Comparison of ENCODE assay signal across 8 cellular contexts in the genomic region with DNA sequence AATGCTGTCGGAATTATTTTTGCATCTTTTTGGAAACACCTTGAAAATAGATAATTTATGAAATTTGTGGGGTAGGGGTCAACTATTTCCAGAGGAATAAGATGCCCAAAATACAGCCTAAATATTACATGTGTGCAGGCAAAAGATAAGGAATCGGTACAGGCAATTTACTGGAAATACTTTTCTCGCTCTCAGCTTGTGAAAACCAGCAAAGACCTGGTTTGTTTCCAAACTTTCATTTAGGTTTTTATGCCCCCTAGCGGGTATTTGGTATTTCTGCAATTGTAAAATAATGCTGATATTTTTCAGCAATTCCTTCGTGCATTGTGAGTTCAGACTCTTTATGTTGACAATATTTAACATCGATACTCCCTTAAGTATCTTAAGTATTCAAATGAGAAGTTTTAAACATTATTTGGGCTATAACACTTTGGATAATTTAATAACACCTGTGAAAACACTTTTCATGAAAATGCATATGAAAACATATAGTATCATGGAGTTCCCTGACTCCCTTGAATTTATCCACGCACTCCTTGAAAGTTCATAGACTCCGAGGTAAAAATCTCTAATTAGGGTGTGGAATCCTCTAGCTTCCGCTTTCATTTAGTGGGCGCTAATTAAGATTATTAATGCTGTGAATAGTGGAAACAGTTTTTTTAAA.
DNase-seq lines count a peak whose midpoint lies in the region; ATAC-seq and TF ChIP-seq lines count a peak whose summit lies in the region.

No MANE protein-coding gene starts in this region.

- H3K4me1 ChIP-seq in KMS-11 (ENCODE audit: low read depth, poor library complexity, severe bottlenecking) (no peaks in the 10 kb centered on the region), sigmoid colon (peaks cover 0 to 29% (median 9%) of the 10 kb centered on the region in 4 donors)
- no peaks in the 10 kb centered on the region for H3K4me1 ChIP-seq in naive thymus-derived CD4-positive, alpha-beta T cell (ENCODE audit: control insufficient read depth in 2 of 2, insufficient read depth in 2 of 2, low read length in 2 of 2)

- 43 to 44% methylated on average over 10 of the region's 10 CpGs for WGBS in sigmoid colon, 2 donors

- peak; percentile 89 for TF ChIP-seq CTCF in KMS-11 (conservative IDR thresholded peaks at IDR 0.05; ENCODE audit: low read depth, low read length)
- peak in 3 of 4 experiments; percentile 29 to 51 (median 35) for TF ChIP-seq CTCF in sigmoid colon (IDR thresholded peaks at IDR 0.05)

- H3K4me3 ChIP-seq in KMS-11 (IDR thresholded peaks at IDR 0.05; ENCODE audit: insufficient read depth, low read depth, low read length) = no peak overlapping the region
- no peak overlapping the region for H3K4me3 ChIP-seq in sigmoid colon
- no peak overlapping the region for H3K4me3 ChIP-seq in naive thymus-derived CD4-positive, alpha-beta T cell (ENCODE audit: low read length)

- H3K36me3 ChIP-seq in KMS-11 (ENCODE audit: insufficient read depth) = no peaks in the 10 kb centered on the region
- H3K36me3 ChIP-seq in sigmoid colon = no peaks in the 10 kb centered on the region
- no peaks in the 10 kb centered on the region for H3K36me3 ChIP-seq in naive thymus-derived CD4-positive, alpha-beta T cell (ENCODE audit: control insufficient read depth in 2 of 3, insufficient read depth in 3 of 3, low read length in 3 of 3)

- H4K20me1 ChIP-seq in KMS-11 (ENCODE audit: insufficient read depth) = no peaks in the 10 kb centered on the region

- no peaks in the 10 kb centered on the region for H3K4me1 Mint-ChIP-seq in naive thymus-derived CD4-positive, alpha-beta T cell

- H3K36me3 Mint-ChIP-seq in naive thymus-derived CD4-positive, alpha-beta T cell = no peaks in the 10 kb centered on the region

- no peaks in the 10 kb centered on the region for H3K9me3 ChIP-seq in sigmoid colon
- no peaks in the 10 kb centered on the region for H3K9me3 ChIP-seq in naive thymus-derived CD4-positive, alpha-beta T cell (ENCODE audit: control insufficient read depth in 2 of 3, low read length in 3 of 3)

- CTCF ChIA-PET in naive thymus-derived CD4-positive, alpha-beta T cell (lab: Charles Lee) = no interaction called here

- H3K27me3 ChIP-seq in KMS-11 (ENCODE audit: insufficient read depth, low read depth) = no peaks in the 10 kb centered on the region
- no peaks in the 10 kb centered on the region for H3K27me3 ChIP-seq in sigmoid colon
- no peaks in the 10 kb centered on the region for H3K27me3 ChIP-seq in naive thymus-derived CD4-positive, alpha-beta T cell (ENCODE audit: control insufficient read depth in 2 of 2, insufficient read depth in 2 of 2, low read length in 2 of 2)

- intact Hi-C loops in sigmoid colon (cut with DNase I) = loop anchor here (5.0 to 10.0 kb wide), 2 partner anchors 222 to 799 kb away; no protein-coding TSS in a partner anchor
- intact Hi-C loops in naive thymus-derived CD4-positive, alpha-beta T cell (cut with micrococcal nuclease) = loop anchor here in 1 of 2 donors (5.0 kb wide), 1 partner anchor 1453 kb away; no protein-coding TSS in a partner anchor

- no peak overlapping the region for H3K9ac ChIP-seq in KMS-11

- POLR2A ChIA-PET in naive thymus-derived CD4-positive, alpha-beta T cell (lab: Charles Lee) = no interaction called here

- no peak overlapping the region for H3K27ac ChIP-seq in KMS-11
- H3K27ac ChIP-seq in sigmoid colon = no peak overlapping the region
- H3K27ac ChIP-seq in naive thymus-derived CD4-positive, alpha-beta T cell (ENCODE audit: low read depth, low read length) = no peak overlapping the region

- no peaks in the 10 kb centered on the region for H3K9me3 Mint-ChIP-seq in naive thymus-derived CD4-positive, alpha-beta T cell

- no peak for ATAC-seq in GM18511 (IDR thresholded peaks at IDR 0.05; ENCODE audit: unreplicated experiment)
- ATAC-seq in naive thymus-derived CD4-positive, alpha-beta T cell = no peak

- no peak overlapping the region for H3K4me2 ChIP-seq in KMS-11

- TF ChIP-seq POLR2A in sigmoid colon (IDR thresholded peaks at IDR 0.05) = no peak

- no peak overlapping the region for H3K27ac Mint-ChIP-seq in naive thymus-derived CD4-positive, alpha-beta T cell

- peaks cover 2 to 9% (median 5%) of the 10 kb centered on the region in 5 donors for H3K27me3 Mint-ChIP-seq in naive thymus-derived CD4-positive, alpha-beta T cell

- DNase-seq in Daoy (ENCODE audit: low read depth) (peak; percentile 25), RKO (ENCODE audit: low spot score) (peak; percentile 73), fibroblast of gingiva (ENCODE audit: low read depth) (peak; percentile 38), sigmoid colon (no peak)
- DNase-seq in stimulated activated CD4-positive, alpha-beta T cell treated with anti-CD3 and anti-CD28 coated beads, Interleukin-12 subunit alpha, Interleukin-12 subunit beta, amount 100 ng/mL, for 4 hours = no peak
- DNase-seq in naive thymus-derived CD4-positive, alpha-beta T cell = no peak

- no peaks in the 10 kb centered on the region for H3K79me2 ChIP-seq in KMS-11 (ENCODE audit: insufficient read depth, low read depth)

- H3K4me3 Mint-ChIP-seq in naive thymus-derived CD4-positive, alpha-beta T cell = no peak overlapping the region

- TF ChIP-seq EP300 in sigmoid colon (IDR thresholded peaks at IDR 0.05) = no peak

- H2AFZ ChIP-seq in KMS-11 (ENCODE audit: low read depth) = peak overlapping the region; percentile 28; the same call in 1 of the 2 replicates

Comparison
In these comparisons a context has a peak if more than half of its experiments do, and no peak if none do; other contexts are left out.
1. DNase-seq: peak in Daoy (single experiment), RKO (single experiment) and fibroblast of gingiva (single experiment); none in sigmoid colon (single experiment), stimulated activated CD4-positive, alpha-beta T cell treated with anti-CD3 and anti-CD28 coated beads, Interleukin-12 subunit alpha, Interleukin-12 subunit beta, amount 100 ng/mL, for 4 hours (single experiment) and naive thymus-derived CD4-positive, alpha-beta T cell (0 of 9).